In the genomic region with DNA sequence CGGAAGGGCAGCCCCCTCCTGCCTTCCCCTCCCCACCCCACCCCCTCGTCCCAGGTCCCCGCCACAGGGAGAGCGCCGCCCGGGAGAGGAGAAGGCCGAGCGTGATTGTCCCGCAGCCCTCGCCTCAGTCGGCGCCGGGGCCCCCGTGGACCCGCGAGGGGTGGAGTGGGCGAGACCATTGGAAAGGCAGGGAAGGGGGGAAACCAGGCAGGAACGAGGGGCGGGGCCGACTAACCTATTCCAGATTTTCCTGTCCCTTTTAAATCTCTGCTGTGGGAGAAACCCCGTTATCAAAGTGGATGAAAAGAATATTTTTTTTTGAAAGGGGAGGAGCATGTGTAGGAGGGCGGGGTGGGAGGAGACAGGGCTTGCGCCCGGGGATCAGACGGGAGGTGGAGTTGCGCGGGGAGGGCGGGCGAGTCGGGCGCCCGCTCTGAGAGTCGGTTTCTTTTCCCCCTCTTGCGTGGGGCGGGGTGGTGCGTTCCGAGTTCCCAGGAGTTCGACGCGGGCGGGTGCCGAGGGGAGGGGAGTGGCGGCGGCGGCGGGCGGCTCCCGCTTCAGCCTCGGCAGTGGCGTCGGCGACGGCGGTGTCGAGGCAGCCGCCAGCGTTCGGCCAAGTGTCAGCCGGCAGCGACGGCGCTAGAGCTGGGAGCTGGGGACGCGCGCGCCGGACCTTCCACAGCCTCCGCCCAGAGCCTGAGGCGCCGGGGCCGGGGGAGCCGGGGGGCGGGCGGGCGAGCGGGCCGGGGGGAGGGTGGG, we compare ENCODE assay signal across 8 cellular contexts. TPM values are rescaled to one million over a fixed set of nuclear protein-coding genes. Genes with fewer than 3 reads are reported as not detected.
A peak's percentile ranks its signal among the peaks of the same experiment; 100 is the strongest.
DNase-seq lines count a peak whose midpoint lies in the region; ATAC-seq lines count a peak whose summit lies in the region.

NECTIN3 (plus strand) TSS at position 560 of the 759 bp plus-strand sequence. CDS start 202 bp downstream, outside the sequence.

- no peaks in the 10 kb centered on the region for H3K36me3 ChIP-seq in mesodermal cell (ENCODE audit: control insufficient read depth, insufficient read depth, low read length)

- H3K27ac ChIP-seq in mesodermal cell (ENCODE audit: low read depth, low read length, severe bottlenecking): peak within 1 kb of the TSS; percentile 89

- 0% methylated on average over 12 to 26 of the region's 77 CpGs for WGBS in mesodermal cell (ENCODE audit: insufficient coverage in 2 of 2), 2 experiments

- H3K4me1 ChIP-seq in mesodermal cell (ENCODE audit: control insufficient read depth, insufficient read depth, low read length, poor library complexity, severe bottlenecking): peaks cover 5% of the 10 kb centered on the region

- no peaks in the 10 kb centered on the region for H3K9me3 ChIP-seq in mesodermal cell (ENCODE audit: control insufficient read depth, low read length)

- peak; percentile 52 for ATAC-seq in GM18858 (IDR thresholded peaks at IDR 0.05; ENCODE audit: unreplicated experiment)
- ATAC-seq in HG03108 (IDR thresholded peaks at IDR 0.05; ENCODE audit: unreplicated experiment): peak; percentile 56

- DNase-seq in 8988T: peak; percentile 46
- DNase-seq in NCI-H82 (lab: John Stamatoyannopoulos, UW): peak; percentile 97
- DNase-seq in activated T-cell treated with anti-CD3 and anti-CD28 coated beads, Interleukin-2, amount 50 U/mL, for 1 hour: peak; percentile 87
- peak; percentile 63 for DNase-seq in epidermal melanocyte (ENCODE audit: insufficient read length, low spot score)
- DNase-seq in stimulated activated CD8-positive, alpha-beta memory T cell treated with anti-CD3 and anti-CD28 coated beads, Interleukin-12 subunit alpha, Interleukin-12 subunit beta, amount 100 ng/mL, for 24 hours (ENCODE audit: extremely low read depth): peak; percentile 52

- peak within 1 kb of the TSS; percentile 93 for H3K4me3 ChIP-seq in mesodermal cell (ENCODE audit: extremely low read depth, insufficient read depth, low read length, poor library complexity, severe bottlenecking)

RNA-seq across cellular contexts. Expression of gene NECTIN3, which starts in this region (rescaled TPM):
- polyA plus RNA-seq in mesodermal cell (2013, experiment 1 of 2): 39.7 TPM
- 49.4 TPM for polyA plus RNA-seq in mesodermal cell (2013, experiment 2 of 2)

Comparison
In these comparisons a context has a peak if more than half of its experiments do, and no peak if none do; other contexts are left out.
1. Peak in every context shown above with its lines: DNase-seq, ATAC-seq, H3K4me3 ChIP-seq and H3K27ac ChIP-seq.
2. DNase-seq: peak in every context shown above with its lines; median percentile 97 in NCI-H82; 87 in activated T-cell treated with anti-CD3 and anti-CD28 coated beads, Interleukin-2, amount 50 U/mL, for 1 hour; 63 in epidermal melanocyte; 52 in stimulated activated CD8-positive, alpha-beta memory T cell treated with anti-CD3 and anti-CD28 coated beads, Interleukin-12 subunit alpha, Interleukin-12 subunit beta, amount 100 ng/mL, for 24 hours; 46 in 8988T.